In genomic region chr6:132819405-132820145, GRCh38 we compare ENCODE assay signal across 11 cellular contexts. TPM values are rescaled to one million over a fixed set of nuclear protein-coding genes. Genes with fewer than 3 reads are reported as not detected.
DNase-seq lines count a peak whose midpoint lies in the region; ATAC-seq and TF ChIP-seq lines count a peak whose summit lies in the region.
"Had no signal": no experiment of that assay in that cellular context is flagged by ENCODE, and none has a peak within 500 bp of the region (broad histone marks: within the 10 kb centered on the region; RNA-seq: fewer than 3 reads in every experiment).

No MANE protein-coding gene starts in this region.

- TF ChIP-seq RAD21 in HCT116 (IDR thresholded peaks at IDR 0.05; ENCODE audit: low read depth) = no peak

- TF ChIP-seq POLR2A in HCT116 (IDR thresholded peaks at IDR 0.05; ENCODE audit: borderline replicate concordance, extremely low read depth, insufficient read depth, insufficient read length) (peak; percentile 27), ovary (IDR thresholded peaks at IDR 0.05) (no peak)

- no TSS peak for BruUV-seq in HCT116 (replicated peaks; lab: Mats Ljungman, UMichigan)

- H3K27ac Mint-ChIP-seq in CD8-positive, alpha-beta T cell = peak overlapping the region; percentile 66
- H3K27ac Mint-ChIP-seq in immature natural killer cell = peak overlapping the region in 5 of 6 donors; percentile 0 to 72 (median 59)

- no peaks in the 10 kb centered on the region for H3K9me3 Mint-ChIP-seq in CD8-positive, alpha-beta T cell
- no peaks in the 10 kb centered on the region for H3K9me3 Mint-ChIP-seq in immature natural killer cell

- no peak overlapping the region for H3K9ac ChIP-seq in HCT116 (ENCODE audit: low read length)
- H3K9ac ChIP-seq in SU-DHL-6 (ENCODE audit: low read length) = no peak overlapping the region

- WGBS in ovary, 3 donors = 82 to 86% (median 85%) methylated on average over 4 of the region's 4 CpGs

- H3K9me2 ChIP-seq in HCT116 (ENCODE audit: insufficient read depth) (no peaks in the 10 kb centered on the region), SU-DHL-6 (replicated peaks; ENCODE audit: insufficient read depth, low read length) (no peaks in the 10 kb centered on the region)

- H3K9me3 ChIP-seq in CD8-positive, alpha-beta T cell (ENCODE audit: low read length) = no peaks in the 10 kb centered on the region
- H3K9me3 ChIP-seq in HCT116 (ENCODE audit: control insufficient read depth in 1 of 2, insufficient read depth in 1 of 2, low read depth in 1 of 2, low read length in 2 of 2) (no peaks in the 10 kb centered on the region), SU-DHL-6 (ENCODE audit: insufficient read depth, low read length) (no peaks in the 10 kb centered on the region), ovary (no peaks in the 10 kb centered on the region)
- H3K9me3 ChIP-seq: tibial artery had no signal

- no peak for TF ChIP-seq CTCF in CD8-positive, alpha-beta T cell (IDR thresholded peaks at IDR 0.05)
- no peak for TF ChIP-seq CTCF in HCT116 (IDR thresholded peaks at IDR 0.05 in 2 of 3, conservative IDR thresholded peaks at IDR 0.05 in 1 of 3; ENCODE audit: borderline replicate concordance in 1 of 3, insufficient read depth in 1 of 3, low read depth in 2 of 3, low read length in 2 of 3)
- TF ChIP-seq CTCF in SU-DHL-6 (IDR thresholded peaks at IDR 0.05; ENCODE audit: insufficient read depth, low read length, poor library complexity, severe bottlenecking) = no peak
- TF ChIP-seq CTCF in ovary (IDR thresholded peaks at IDR 0.05) = no peak

- CTCF ChIA-PET in CD8-positive, alpha-beta T cell (lab: Charles Lee) = no interaction called here
- CTCF ChIA-PET in HCT116 (lab: Charles Lee) = interaction anchor here (1.3 to 1.9 kb wide), 2 partner anchors 21 to 289 kb away, joined by 3 to 5 read pairs; partner anchors contain the start of gene SLC18B1

- peaks cover 59% of the 10 kb centered on the region for H3K36me3 Mint-ChIP-seq in CD8-positive, alpha-beta T cell
- peaks cover 5 to 21% (median 17%) of the 10 kb centered on the region in 3 donors for H3K36me3 Mint-ChIP-seq in immature natural killer cell

- H3K27ac ChIP-seq in CD8-positive, alpha-beta T cell (ENCODE audit: low read depth, low read length) = no peak overlapping the region
- H3K27ac ChIP-seq in HCT116 (ENCODE audit: low read depth, low read length) (peak overlapping the region; percentile 44; the same call in 1 of the 2 replicates), SU-DHL-6 (ENCODE audit: low read depth, low read length) (peak overlapping the region; percentile 2; the same call in 1 of the 2 replicates), ovary (no peak overlapping the region)
- H3K27ac ChIP-seq: tibial artery had no signal

- H3F3A ChIP-seq in SU-DHL-6 (ENCODE audit: insufficient read depth) = peaks cover 84% of the 10 kb centered on the region

- H3K4me2 ChIP-seq in HCT116 (ENCODE audit: low read length) (no peak overlapping the region), SU-DHL-6 (ENCODE audit: low read depth, low read length, poor library complexity, severe bottlenecking) (no peak overlapping the region)

- peaks cover 65% of the 10 kb centered on the region for H3K4me1 Mint-ChIP-seq in CD8-positive, alpha-beta T cell (ENCODE audit: low read depth)
- H3K4me1 Mint-ChIP-seq in immature natural killer cell = peaks cover 32 to 55% of the 10 kb centered on the region in 2 donors

- no peaks in the 10 kb centered on the region for H3K27me3 Mint-ChIP-seq in CD8-positive, alpha-beta T cell (ENCODE audit: low read depth)
- H3K27me3 Mint-ChIP-seq in immature natural killer cell (ENCODE audit: low read depth in 3 of 3) = peaks cover 5 to 10% (median 7%) of the 10 kb centered on the region in 3 donors

- H3K4me3 Mint-ChIP-seq in CD8-positive, alpha-beta T cell = no peak overlapping the region
- H3K4me3 Mint-ChIP-seq in immature natural killer cell = no peak overlapping the region

- peaks cover 30% of the 10 kb centered on the region for H3K4me1 ChIP-seq in CD8-positive, alpha-beta T cell (ENCODE audit: insufficient read depth, low read length)
- H3K4me1 ChIP-seq in HCT116 (ENCODE audit: control insufficient read depth in 1 of 2, insufficient read depth in 2 of 2, low read length in 2 of 2) (peaks cover 0 to 55% of the 10 kb centered on the region in 2 experiments; a peak in 3 of 4 replicates), ovary (ENCODE audit: insufficient read depth) (peaks cover 8% of the 10 kb centered on the region)

- no peak for TF ChIP-seq EP300 in ovary (IDR thresholded peaks at IDR 0.05)

- no peaks in the 10 kb centered on the region for H3K27me3 ChIP-seq in CD8-positive, alpha-beta T cell (ENCODE audit: insufficient read depth, low read length)
- H3K27me3 ChIP-seq in HCT116 (ENCODE audit: insufficient read depth, low read length) (no peaks in the 10 kb centered on the region), SU-DHL-6 (ENCODE audit: low read length) (no peaks in the 10 kb centered on the region), ovary (no peaks in the 10 kb centered on the region)
- H3K27me3 ChIP-seq: tibial artery had no signal

- H3K79me2 ChIP-seq in HCT116 (ENCODE audit: insufficient read depth, low read length) (peaks cover 32% of the 10 kb centered on the region), SU-DHL-6 (ENCODE audit: insufficient read depth, low read length) (peaks cover 21% of the 10 kb centered on the region)

- ATAC-seq in CD8-positive, alpha-beta T cell = no peak
- ATAC-seq in HCT116 = peak; percentile 55
- no peak for ATAC-seq in GM21367 (IDR thresholded peaks at IDR 0.05; ENCODE audit: unreplicated experiment)
- no peak for ATAC-seq in HG02588 (IDR thresholded peaks at IDR 0.05; ENCODE audit: unreplicated experiment)

- no peak for DNase-seq in CD8-positive, alpha-beta T cell
- DNase-seq in HCT116 (ENCODE audit: low read depth, low spot score) (no peak), immature natural killer cell (no peak), ovary (no peak), cerebellum (ENCODE audit: low spot score) (no peak)
- DNase-seq: amygdala; NK-92 treated with Interleukin-12 subunit alpha and Interleukin-12 subunit beta, amount 100 ng/mL, for 24 hours; tibial artery had no signal

- intact Hi-C loops in CD8-positive, alpha-beta T cell (cut with DNase I, micrococcal nuclease) = loop anchor here (5.0 to 10.0 kb wide), 5 partner anchors 57 to 1355 kb away; partner anchors contain the start of gene STX7 (in 1 of the 2)
- intact Hi-C loops in HCT116 (cut with micrococcal nuclease) = loop anchor here (10.0 kb wide), 1 partner anchor 1275 kb away; no protein-coding TSS in a partner anchor
- intact Hi-C loops in ovary (cut with DNase I) = loop anchor here in 1 of 4 donors (10.0 kb wide), 1 partner anchor 1075 kb away; no protein-coding TSS in a partner anchor

- H4K20me1 ChIP-seq in HCT116 (ENCODE audit: insufficient read depth) (peaks cover 39% of the 10 kb centered on the region), SU-DHL-6 (ENCODE audit: low read depth, low read length) (peaks cover 38% of the 10 kb centered on the region)

- peaks cover 28% of the 10 kb centered on the region for H3K36me3 ChIP-seq in CD8-positive, alpha-beta T cell (ENCODE audit: insufficient read depth, low read length)
- H3K36me3 ChIP-seq in HCT116 (ENCODE audit: control insufficient read depth in 1 of 2, insufficient read depth in 2 of 2, low read length in 2 of 2) (peaks cover 27 to 36% of the 10 kb centered on the region in 2 experiments), SU-DHL-6 (ENCODE audit: low read length) (peaks cover 39% of the 10 kb centered on the region), ovary (no peaks in the 10 kb centered on the region)

- RAD21 ChIA-PET in HCT116 (lab: Charles Lee; ENCODE audit: low non-redundant PET in 1 of 2, low total read pairs in 2 of 2, uncharacterized antibody in 2 of 2, unreplicated experiment in 2 of 2) = no interaction called here

- POLR2A ChIA-PET in CD8-positive, alpha-beta T cell (lab: Charles Lee) = interaction anchor here (0.7 to 1.2 kb wide), 3 partner anchors 21 to 283 kb away, joined by 3 to 4 read pairs (median 3); partner anchors contain the start of gene SLC18B1
- POLR2A ChIA-PET in HCT116 (lab: Charles Lee) = interaction anchor here (0.7 kb wide), 1 partner anchor 317 kb away, joined by 3 read pairs; no protein-coding TSS in a partner anchor

- no peak overlapping the region for H3K4me3 ChIP-seq in CD8-positive, alpha-beta T cell (ENCODE audit: low read depth, low read length)
- H3K4me3 ChIP-seq in HCT116 (replicated peaks in 1 of 2; ENCODE audit: low read depth in 1 of 2, low read length in 2 of 2) (no peak overlapping the region), SU-DHL-6 (ENCODE audit: insufficient read depth, low read length, poor library complexity, severe bottlenecking) (no peak overlapping the region), ovary (no peak overlapping the region)
- H3K4me3 ChIP-seq: tibial artery had no signal

- H2AFZ ChIP-seq in HCT116 (ENCODE audit: low read depth, low read length, poor library complexity, severe bottlenecking) (no peak overlapping the region), SU-DHL-6 (ENCODE audit: low read depth, low read length, severe bottlenecking) (no peak overlapping the region)

TF ChIP-seq in HCT116, 20 proteins besides CTCF, POLR2A, EP300 and RAD21 (continues in another document):
- TF ChIP-seq EGR1 (IDR thresholded peaks at IDR 0.05; ENCODE audit: low read depth) (no peak), SRF (IDR thresholded peaks at IDR 0.05; ENCODE audit: low read depth) (no peak)

RNA-seq across cellular contexts. Expression of gene RPS12, which starts 5.2 kb away (rescaled TPM):
- total RNA-seq in CD8-positive, alpha-beta T cell = 1,000 to 10,000 TPM; 3,006 to 3,159 TPM
- total RNA-seq in HCT116 (2021; ENCODE audit: unreplicated experiment) (1,660 TPM), ovary (1,000 to 10,000 TPM; 1,933 to 6,320 (median 2,198) TPM), cerebellum (569 TPM)
- 6,608 and 8,847 TPM in 2 replicates for polyA plus RNA-seq in HCT116 (2012)
- polyA plus RNA-seq in immature natural killer cell (1,000 to 10,000 TPM in 1 of 3 donors, 100 to 1,000 TPM in 2; 551 to 1,120 (median 856) TPM), ovary (1,000 to 10,000 TPM; 2,239 to 5,658 TPM)

RNA-seq across cellular contexts. Expression of gene SLC18B1, which starts 21.1 kb away (rescaled TPM):
- 10 to 100 TPM in 1 of 2 experiments, 1 to 10 TPM in 1; 10.0 to 11.8 TPM for total RNA-seq in CD8-positive, alpha-beta T cell
- total RNA-seq in HCT116 (2021; ENCODE audit: unreplicated experiment) = 18.1 TPM
- polyA plus RNA-seq in HCT116 (2012) = 6.6 and 8.7 TPM in 2 replicates
- polyA plus RNA-seq in immature natural killer cell = 1 to 10 TPM; 4.1 to 6.0 (median 4.7) TPM
- total RNA-seq in ovary = 10 to 100 TPM in 3 of 7 donors, 1 to 10 TPM in 4; 3.2 to 10.9 (median 9.7) TPM
- polyA plus RNA-seq in ovary = 10 to 100 TPM in 1 of 2 donors, 1 to 10 TPM in 1; 6.5 to 15.2 TPM
- total RNA-seq in cerebellum = 18.2 TPM

Comparison
In these comparisons a context has a peak if more than half of its experiments do, and no peak if none do; other contexts are left out.
1. H3K27ac ChIP-seq: peak in HCT116 (single experiment) and SU-DHL-6 (single experiment); none in CD8-positive, alpha-beta T cell (single experiment) and ovary (0 of 2).